Comparison of ENCODE assay signal across 14 cellular contexts in the genomic region with DNA sequence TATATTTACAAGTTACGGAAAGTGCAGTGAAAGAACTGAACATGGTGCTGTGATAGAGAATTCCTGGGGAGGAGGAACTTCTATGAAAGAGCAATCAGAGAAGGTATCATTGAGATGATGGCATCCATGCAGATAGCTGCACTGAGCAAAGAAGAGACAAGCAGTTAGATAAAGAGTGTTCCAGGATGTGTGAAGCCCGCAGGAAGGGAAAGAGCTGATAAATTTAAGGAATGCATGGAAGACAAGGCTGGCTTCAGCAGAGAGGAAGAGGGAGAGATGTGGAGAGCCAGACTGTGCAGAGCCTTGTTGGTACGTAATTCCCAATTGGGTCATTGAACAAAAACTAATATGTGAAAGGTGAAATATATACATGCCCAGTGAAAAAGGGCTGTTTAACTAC.
DNase-seq lines count a peak whose midpoint lies in the region; FAIRE-seq and TF ChIP-seq lines count a peak whose summit lies in the region.
"Had no signal": no experiment of that assay in that cellular context is flagged by ENCODE, and none has a peak within 500 bp of the region (broad histone marks: within the 10 kb centered on the region; RNA-seq: fewer than 3 reads in every experiment).

No MANE protein-coding gene starts in this region.

- no peaks in the 10 kb centered on the region for H4K20me1 ChIP-seq in smooth muscle cell (ENCODE audit: low read depth)
- H4K20me1 ChIP-seq: BLaER1 had no signal

- no peak overlapping the region for H3K9ac ChIP-seq in SK-N-MC (ENCODE audit: insufficient read length)
- H3K9ac ChIP-seq in smooth muscle cell (ENCODE audit: low read depth): no peak overlapping the region
- H3K9ac ChIP-seq: BLaER1 had no signal

- H2AFZ ChIP-seq in smooth muscle cell (ENCODE audit: low read depth): peak overlapping the region; percentile 26

- no peaks in the 10 kb centered on the region for H3K79me2 ChIP-seq in smooth muscle cell (ENCODE audit: low read depth)

- DNase-seq in H54 (ENCODE audit: insufficient read length, low spot score): no peak
- no peak for DNase-seq in SK-N-MC (ENCODE audit: low read depth, low spot score)
- DNase-seq in myocyte (ENCODE audit: low read depth): peak; percentile 14
- no peak for DNase-seq in smooth muscle cell (lab: John Stamatoyannopoulos, UW; ENCODE audit: unreplicated experiment)
- DNase-seq in kidney glomerular epithelial cell (lab: John Stamatoyannopoulos, UW): no peak
- no peak for DNase-seq in NCI-H1930 (lab: John Stamatoyannopoulos, UW)
- no peak for DNase-seq in posterior cingulate gyrus
- DNase-seq: 8988T; CD4-positive, alpha-beta memory T cell; DMS79 treated with DMSO at 0.1 percent for 48 hours; GOT3; H9 had no signal

- H3K27me3 ChIP-seq in smooth muscle cell (ENCODE audit: low read depth): no peaks in the 10 kb centered on the region
- H3K27me3 ChIP-seq: BLaER1 had no signal

- 44% methylated on average over 3 of the region's 3 CpGs for WGBS in smooth muscle cell (ENCODE audit: low lambda C conversion rate)

- H3K4me3 ChIP-seq in SK-N-MC (peak overlapping the region; percentile 11; the same call in 1 of the 2 replicates), smooth muscle cell (no peak overlapping the region)
- H3K4me3 ChIP-seq: BLaER1, GM12878 had no signal

- H3K36me3 ChIP-seq in SK-N-MC (ENCODE audit: insufficient read depth, low read length): no peaks in the 10 kb centered on the region
- H3K36me3 ChIP-seq in smooth muscle cell (ENCODE audit: low read depth): peaks cover 2% of the 10 kb centered on the region
- H3K36me3 ChIP-seq: BLaER1 had no signal

- FAIRE-seq in H54 (lab: Jason Lieb, UNC): peak; percentile 61
- FAIRE-seq: GM12878 had no signal

- TF ChIP-seq CTCF in smooth muscle cell (IDR thresholded peaks at IDR 0.05; ENCODE audit: borderline replicate concordance, insufficient read depth, poor library complexity, severe bottlenecking): no peak

- TF ChIP-seq POLR2A in H54 (IDR thresholded peaks at IDR 0.05; ENCODE audit: low read depth, low read length): no peak

- H3F3A ChIP-seq in smooth muscle cell (ENCODE audit: low read depth): no peaks in the 10 kb centered on the region

- H3K27ac ChIP-seq in SK-N-MC: peak overlapping the region; percentile 37; the same call in 1 of the 2 replicates
- peak overlapping the region; percentile 83 for H3K27ac ChIP-seq in smooth muscle cell (ENCODE audit: low read depth)
- H3K27ac ChIP-seq: BLaER1 had no signal

- peak overlapping the region; percentile 50 for H3K4me2 ChIP-seq in smooth muscle cell
- H3K4me2 ChIP-seq: BLaER1 had no signal

- intact Hi-C loops in posterior cingulate gyrus (cut with DNase I): no loop called here

- no peaks in the 10 kb centered on the region; the same call in 1 of the 2 replicates for H3K9me3 ChIP-seq in SK-N-MC (ENCODE audit: low read depth, low read length)
- peaks cover 4% of the 10 kb centered on the region for H3K9me3 ChIP-seq in smooth muscle cell (replicated peaks; ENCODE audit: low read depth)
- H3K9me3 ChIP-seq: BLaER1 had no signal

- H3K4me1 ChIP-seq in smooth muscle cell (ENCODE audit: low read depth): peaks cover 19% of the 10 kb centered on the region
- H3K4me1 ChIP-seq: BLaER1 had no signal
